9 cellular contexts compared by ENCODE assay signal in genomic region chr14:23562822-23563472, GRCh38. TPM values are rescaled to one million over a fixed set of nuclear protein-coding genes. Genes with fewer than 3 reads are reported as not detected.
DNase-seq lines count a peak whose midpoint lies in the region; ATAC-seq and TF ChIP-seq lines count a peak whose summit lies in the region.
"Had no signal": no experiment of that assay in that cellular context is flagged by ENCODE, and none has a peak within 500 bp of the region (broad histone marks: within the 10 kb centered on the region; RNA-seq: fewer than 3 reads in every experiment).

No MANE protein-coding gene starts in this region.

- peak; percentile 92 to 95 for TF ChIP-seq CTCF in right atrium auricular region (IDR thresholded peaks at IDR 0.05)

- POLR2A ChIA-PET in HEK293T (lab: Yijun Ruan, JAX) = interaction anchor here (1.4 to 1.7 kb wide), 2 partner anchors 84 to 87 kb away, joined by 4 to 5 read pairs; no protein-coding TSS in a partner anchor

- H3K27ac Mint-ChIP-seq in activated naive CD4-positive, alpha-beta T cell treated with anti-CD3 and anti-CD28 coated beads, Interleukin-2, amount 50 U/mL, for 24 hours = peak overlapping the region; percentile 91

- H3K36me3 ChIP-seq in right atrium auricular region = peaks cover 10% of the 10 kb centered on the region

- H3K36me3 Mint-ChIP-seq in activated naive CD4-positive, alpha-beta T cell treated with anti-CD3 and anti-CD28 coated beads, Interleukin-2, amount 50 U/mL, for 24 hours = peaks cover 10% of the 10 kb centered on the region

- CTCF ChIA-PET in HEK293T (lab: Yijun Ruan, JAX) = interaction anchor here (0.6 to 1.5 kb wide), 3 partner anchors 85 to 568 kb away, joined by 6 read pairs; no protein-coding TSS in a partner anchor

- no peaks in the 10 kb centered on the region for H3K27me3 ChIP-seq in right atrium auricular region

- no peaks in the 10 kb centered on the region for H3K9me3 ChIP-seq in right atrium auricular region

- DNase-seq in COLO829 (ENCODE audit: low spot score) (peak; percentile 65), HEK293T (ENCODE audit: extremely low spot score) (peak; percentile 69), RPMI8226 (peak; percentile 32), right atrium auricular region (ENCODE audit: low spot score) (no peak), KG1 (lab: John Stamatoyannopoulos, UW) (no peak)
- DNase-seq in stimulated activated CD4-positive, alpha-beta T cell treated with anti-CD3 and anti-CD28 coated beads, Interleukin-2, amount 100 ng/mL, for 4 hours (ENCODE audit: low read depth) = peak; percentile 37

- H3K9me3 Mint-ChIP-seq in activated naive CD4-positive, alpha-beta T cell treated with anti-CD3 and anti-CD28 coated beads, Interleukin-2, amount 50 U/mL, for 24 hours = no peaks in the 10 kb centered on the region

- H3K4me3 ChIP-seq in right atrium auricular region = no peak overlapping the region

- peaks cover 0 to 11% of the 10 kb centered on the region in 2 donors for H3K4me1 ChIP-seq in right atrium auricular region

- peaks cover 33% of the 10 kb centered on the region for H3K4me1 Mint-ChIP-seq in activated naive CD4-positive, alpha-beta T cell treated with anti-CD3 and anti-CD28 coated beads, Interleukin-2, amount 50 U/mL, for 24 hours

- H3K27ac ChIP-seq in right atrium auricular region = no peak overlapping the region

- no peaks in the 10 kb centered on the region for H3K27me3 Mint-ChIP-seq in activated naive CD4-positive, alpha-beta T cell treated with anti-CD3 and anti-CD28 coated beads, Interleukin-2, amount 50 U/mL, for 24 hours

- no peak for ATAC-seq in GM19467 (IDR thresholded peaks at IDR 0.05; ENCODE audit: unreplicated experiment)

- H3K4me3 Mint-ChIP-seq in activated naive CD4-positive, alpha-beta T cell treated with anti-CD3 and anti-CD28 coated beads, Interleukin-2, amount 50 U/mL, for 24 hours = no peak overlapping the region

TF ChIP-seq in HEK293T, 16 proteins besides CTCF, POLR2A, EP300 and RAD21:
- TF ChIP-seq L3MBTL2 (conservative IDR thresholded peaks at IDR 0.05) (no peak), ELF4 (IDR thresholded peaks at IDR 0.05) (no peak), SUZ12 (IDR thresholded peaks at IDR 0.05) (no peak), NFRKB (IDR thresholded peaks at IDR 0.05) (no peak), FOXK2 (IDR thresholded peaks at IDR 0.05) (no peak), ARNT (IDR thresholded peaks at IDR 0.05) (no peak), ZNF384 (IDR thresholded peaks at IDR 0.05) (no peak), HDGF (IDR thresholded peaks at IDR 0.05; ENCODE audit: borderline replicate concordance) (no peak), BHLHE40 (IDR thresholded peaks at IDR 0.05; ENCODE audit: borderline replicate concordance) (no peak), LEF1 (IDR thresholded peaks at IDR 0.05; ENCODE audit: borderline replicate concordance) (no peak), PKNOX1 (IDR thresholded peaks at IDR 0.05) (no peak), FOXA1 (IDR thresholded peaks at IDR 0.05) (no peak), TARDBP (IDR thresholded peaks at IDR 0.05) (no peak)

RNA-seq across cellular contexts. Expression of gene AP1G2, which starts 4.6 kb away (rescaled TPM):
- total RNA-seq in right atrium auricular region = 10 to 100 TPM in 1 of 2 donors, 1 to 10 TPM in 1; 6.6 to 18.8 TPM

RNA-seq across cellular contexts. Expression of gene THTPA, which starts 6.9 kb away (rescaled TPM):
- 10 to 100 TPM; 22.6 to 27.3 TPM for total RNA-seq in right atrium auricular region

RNA-seq across cellular contexts. Expression of gene ZFHX2, which starts 11.4 kb away (rescaled TPM):
- total RNA-seq in right atrium auricular region = under 1 TPM; 0.59 to 0.85 TPM

RNA-seq across cellular contexts. Expression of gene JPH4, which starts 15.6 kb away (rescaled TPM):
- under 1 TPM in 1 of 2 donors, not detected in 1; 0.39 TPM for total RNA-seq in right atrium auricular region
- total RNA-seq: T-helper 2 cell treated with Interferon-gamma antibody and Interleukin-4, amounts not matched to agents 100 ng/mL and 5 ng/mL, for 36 hours had no signal

Comparison
In these comparisons a context has a peak if more than half of its experiments do, and no peak if none do; other contexts are left out.
1. DNase-seq: peak in COLO829 (single experiment), HEK293T (single experiment), RPMI8226 (single experiment) and stimulated activated CD4-positive, alpha-beta T cell treated with anti-CD3 and anti-CD28 coated beads, Interleukin-2, amount 100 ng/mL, for 4 hours (single experiment); none in right atrium auricular region (single experiment) and KG1 (single experiment).